In genomic region chr11:122232985-122233384, GRCh38 we compare ENCODE assay signal across 29 cellular contexts.
"Had no signal": no experiment of that assay in that cellular context is flagged by ENCODE, and none has a peak within 500 bp of the region (broad histone marks: within the 10 kb centered on the region; RNA-seq: fewer than 3 reads in every experiment).

No MANE protein-coding gene starts in this region.

- DNase-seq: activated CD4-positive, alpha-beta memory T cell treated with anti-CD3 and anti-CD28 coated beads for 36 hours; activated CD4-positive, alpha-beta T cell treated with anti-CD3 and anti-CD28 coated beads, Interleukin-2, amount 10 ng/mL, durations not matched to agents 7 days and 5 days; activated CD4-positive, CD25-positive, alpha-beta regulatory T cell; activated CD8-positive, alpha-beta memory T cell treated with anti-CD3 and anti-CD28 coated beads for 24 hours; activated gamma-delta T cell; activated naive CD4-positive, alpha-beta T cell treated with anti-CD3 and anti-CD28 coated beads, Interleukin-2, amount 10 ng/mL, durations not matched to agents 7 days and 5 days; activated naive CD8-positive, alpha-beta T cell treated with anti-CD3 and anti-CD28 coated beads for 36 hours; activated T-cell treated with anti-CD3 and anti-CD28 coated beads for 4 hours; activated T-cell treated with anti-CD3 and anti-CD28 coated beads, Interleukin-2, amount 50 U/mL, for 48 hours; brain microvascular endothelial cell; Karpas-422; NCI-H1048; NCI-H146; NCI-H187 treated with DMSO at 0.1 percent for 48 hours; NCI-H2081 treated with DMSO at 0.1 percent for 48 hours; NCI-H2171; NCI-H345; NCI-H510A; NCI-H526 treated with DMSO at 0.1 percent for 48 hours; NK-92 treated with Interleukin-12 subunit alpha and Interleukin-12 subunit beta, amount 100 ng/mL, for 24 hours; OCI-M1; SIG-M5; T-cell; T-helper 2 cell; T1000 had no signal

- H3K4me3 ChIP-seq: cardiac muscle cell, SK-N-MC had no signal

- ATAC-seq: activated T-helper 17 cell treated with anti-CD3 and anti-CD28 coated beads, Interleukin-2, amount 50 U/mL, for 72 hours; T-cell had no signal

- H3K36me3 ChIP-seq: brain microvascular endothelial cell, cardiac muscle cell had no signal

- H3K27ac ChIP-seq: brain microvascular endothelial cell, cardiac muscle cell, SK-N-MC, VCaP had no signal

- H3K27me3 ChIP-seq: brain microvascular endothelial cell, cardiac muscle cell had no signal
